30 cellular contexts compared by ENCODE assay signal in the genomic region with DNA sequence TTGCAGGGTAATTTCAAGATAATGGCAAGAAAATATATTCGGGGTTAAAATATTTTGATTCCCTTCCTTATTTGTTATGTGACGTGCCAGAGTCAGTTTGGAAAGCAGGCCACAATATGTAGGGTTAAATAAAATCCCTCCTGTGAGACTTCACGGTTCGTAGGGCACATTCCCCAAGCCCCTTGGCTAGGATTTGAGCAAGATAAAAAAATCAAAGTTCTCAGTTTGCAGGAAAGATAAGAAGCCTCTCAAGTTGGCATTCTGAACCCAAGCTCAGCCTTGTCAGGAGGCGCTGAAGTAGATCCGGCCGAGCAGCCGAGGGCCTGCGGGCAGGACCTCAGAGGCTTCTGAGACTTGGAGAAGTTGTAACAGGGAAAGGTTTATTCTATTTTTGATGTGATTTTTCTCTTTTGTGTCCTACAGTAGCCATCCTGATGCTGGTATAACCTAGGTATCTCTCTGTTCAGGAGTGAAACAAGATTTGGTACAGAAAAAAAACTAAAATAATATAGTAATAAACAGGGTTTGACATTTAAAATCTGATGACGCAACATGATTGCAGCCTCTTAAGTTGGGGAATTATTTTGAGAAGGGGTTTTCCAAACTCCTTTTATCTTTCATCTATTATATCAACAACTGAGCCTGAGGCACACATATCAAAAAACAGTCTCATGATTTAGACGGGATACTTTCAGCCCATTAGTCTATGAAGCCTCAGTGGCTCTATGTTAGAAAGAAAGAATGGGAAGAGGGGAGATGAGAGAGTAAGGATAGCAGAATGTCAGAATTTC. TPM values are rescaled to one million over a fixed set of nuclear protein-coding genes. Genes with fewer than 3 reads are reported as not detected.
"Had no signal": no experiment of that assay in that cellular context is flagged by ENCODE, and none has a peak within 500 bp of the region (broad histone marks: within the 10 kb centered on the region; RNA-seq: fewer than 3 reads in every experiment).

No MANE protein-coding gene starts in this region.

- DNase-seq: activated CD4-positive, alpha-beta T cell treated with anti-CD3 and anti-CD28 coated beads, Interleukin-2, amount 50 U/mL, for 48 hours; activated CD8-positive, alpha-beta memory T cell treated with anti-CD3 and anti-CD28 coated beads, Interleukin-2, amount 50 U/mL, for 48 hours; activated naive CD4-positive, alpha-beta T cell treated with Interleukin-2 at 50 U/mL for 16 hours; activated naive CD8-positive, alpha-beta T cell treated with anti-CD3 and anti-CD28 coated beads for 36 hours; activated T-cell treated with anti-CD3 and anti-CD28 coated beads, Interleukin-2, amount 50 U/mL, for 4 hours; amniotic stem cell; cerebellar nuclear complex; esophagus squamous epithelium; heart left ventricle; left ventricle myocardium inferior; mammary epithelial cell; midbrain; pancreas; psoas muscle; stimulated activated CD4-positive, alpha-beta T cell treated with anti-CD3 and anti-CD28 coated beads, Interleukin-12 subunit alpha, Interleukin-12 subunit beta, amount 100 ng/mL, for 4 hours; stimulated activated CD4-positive, alpha-beta T cell treated with anti-CD3 and anti-CD28 coated beads, Interleukin-4, amount 100 ng/mL, for 4 hours; stimulated activated naive CD8-positive, alpha-beta T cell treated with anti-CD3 and anti-CD28 coated beads, Interleukin-15, Interleukin-2, amounts not matched to agents 100 U/mL and 50 U/mL, for 24 hours; tibial artery had no signal

- H3K4me3 Mint-ChIP-seq: activated naive CD8-positive, alpha-beta T cell treated with anti-CD3 and anti-CD28 coated beads for 36 hours; activated T-cell treated with anti-CD3 and anti-CD28 coated beads, Interleukin-2, amount 50 U/mL, for 4 hours; natural killer cell treated with Interleukin-12 subunit alpha and Interleukin-12 subunit beta and Interleukin-15 and Interleukin-18, amount 100 ng/mL, for 72 hours; T-helper 2 cell treated with Interferon-gamma antibody and Interleukin-4, amounts not matched to agents 5 μg/mL and 100 μg/mL, for 36 hours; WTC11 had no signal

- FAIRE-seq: bronchial epithelial cell, keratinocyte, pancreas, urothelium cell line had no signal

- H3K27ac Mint-ChIP-seq: activated naive CD8-positive, alpha-beta T cell treated with anti-CD3 and anti-CD28 coated beads for 36 hours; T-helper 2 cell treated with Interferon-gamma antibody and Interleukin-4, amounts not matched to agents 5 μg/mL and 100 μg/mL, for 36 hours; WTC11 had no signal

- H3K4me3 ChIP-seq: coronary artery, esophagus squamous epithelium, gastroesophageal sphincter, heart left ventricle, left ventricle myocardium inferior, pancreas, psoas muscle, right atrium auricular region, tibial artery had no signal

- ATAC-seq: activated T-cell treated with anti-CD3 and anti-CD28 coated beads, Interleukin-2, amount 50 U/mL, for 4 hours; gastroesophageal sphincter; heart left ventricle; natural killer cell treated with Interleukin-12 subunit alpha and Interleukin-12 subunit beta and Interleukin-15 and Interleukin-18, amount 100 ng/mL, for 72 hours; pancreas; psoas muscle; stimulated activated naive CD8-positive, alpha-beta T cell treated with anti-CD3 and anti-CD28 coated beads, Interleukin-15, Interleukin-2, amounts not matched to agents 100 U/mL and 50 U/mL, for 24 hours; WTC11 had no signal

- H3K4me1 ChIP-seq: esophagus squamous epithelium, gastroesophageal sphincter, heart left ventricle, pancreas, psoas muscle, right atrium auricular region, tibial artery had no signal

- H3K9me3 ChIP-seq: esophagus squamous epithelium, gastroesophageal sphincter, heart left ventricle, left ventricle myocardium inferior, neutrophil, pancreas, psoas muscle, right atrium auricular region, tibial artery had no signal

- H3K36me3 Mint-ChIP-seq: activated naive CD8-positive, alpha-beta T cell treated with anti-CD3 and anti-CD28 coated beads for 36 hours; natural killer cell treated with Interleukin-12 subunit alpha and Interleukin-12 subunit beta and Interleukin-15 and Interleukin-18, amount 100 ng/mL, for 72 hours; WTC11 had no signal

- H3K36me3 ChIP-seq: esophagus squamous epithelium, gastroesophageal sphincter, heart left ventricle, left ventricle myocardium inferior, neutrophil, pancreas, right atrium auricular region, tibial artery had no signal

- H3K4me1 Mint-ChIP-seq: activated naive CD8-positive, alpha-beta T cell treated with anti-CD3 and anti-CD28 coated beads for 36 hours had no signal

- H3K27ac ChIP-seq: coronary artery, esophagus squamous epithelium, gastroesophageal sphincter, heart left ventricle, left ventricle myocardium inferior, neutrophil, pancreas, psoas muscle, right atrium auricular region, tibial artery had no signal

- H3K27me3 ChIP-seq: esophagus squamous epithelium, gastroesophageal sphincter, neutrophil, pancreas, right atrium auricular region, tibial artery had no signal

RNA-seq across cellular contexts. Expression of gene PATE2, which starts 10.2 kb away (rescaled TPM):
- total RNA-seq: activated CD8-positive, alpha-beta memory T cell treated with anti-CD3 and anti-CD28 coated beads for 36 hours; activated naive CD8-positive, alpha-beta T cell treated with anti-CD3 and anti-CD28 coated beads for 36 hours; activated T-cell treated with anti-CD3 and anti-CD28 coated beads, Interleukin-2, amount 50 U/mL, for 4 hours; bronchial epithelial cell; heart left ventricle; left ventricle myocardium inferior; mammary epithelial cell; right atrium auricular region; subcutaneous adipose tissue; WTC11 had no signal
- polyA plus RNA-seq: heart left ventricle, keratinocyte, mammary epithelial cell, pancreas, psoas muscle had no signal

RNA-seq across cellular contexts. Expression of gene PATE3, which starts 19.5 kb away (rescaled TPM):
- total RNA-seq: activated CD8-positive, alpha-beta memory T cell treated with anti-CD3 and anti-CD28 coated beads for 36 hours; activated naive CD8-positive, alpha-beta T cell treated with anti-CD3 and anti-CD28 coated beads for 36 hours; activated T-cell treated with anti-CD3 and anti-CD28 coated beads, Interleukin-2, amount 50 U/mL, for 4 hours; bronchial epithelial cell; esophagus squamous epithelium; gastroesophageal sphincter; heart left ventricle; left ventricle myocardium inferior; mammary epithelial cell; natural killer cell treated with Interleukin-12 subunit alpha and Interleukin-12 subunit beta and Interleukin-15 and Interleukin-18, amount 100 ng/mL, for 72 hours; pancreas; psoas muscle; right atrium auricular region; subcutaneous adipose tissue; WTC11 had no signal
- polyA plus RNA-seq: heart left ventricle, keratinocyte, mammary epithelial cell, pancreas, psoas muscle had no signal

RNA-seq across cellular contexts. Expression of gene PATE1, which starts 22.4 kb away (rescaled TPM):
- total RNA-seq: activated CD8-positive, alpha-beta memory T cell treated with anti-CD3 and anti-CD28 coated beads for 36 hours; activated naive CD8-positive, alpha-beta T cell treated with anti-CD3 and anti-CD28 coated beads for 36 hours; activated T-cell treated with anti-CD3 and anti-CD28 coated beads, Interleukin-2, amount 50 U/mL, for 4 hours; bronchial epithelial cell; esophagus squamous epithelium; heart left ventricle; left ventricle myocardium inferior; mammary epithelial cell; natural killer cell treated with Interleukin-12 subunit alpha and Interleukin-12 subunit beta and Interleukin-15 and Interleukin-18, amount 100 ng/mL, for 72 hours; pancreas; psoas muscle; right atrium auricular region; subcutaneous adipose tissue; WTC11 had no signal
- polyA plus RNA-seq: heart left ventricle, keratinocyte, mammary epithelial cell, pancreas, psoas muscle had no signal
